Comparison of ENCODE assay signal across 8 cellular contexts in the genomic region with DNA sequence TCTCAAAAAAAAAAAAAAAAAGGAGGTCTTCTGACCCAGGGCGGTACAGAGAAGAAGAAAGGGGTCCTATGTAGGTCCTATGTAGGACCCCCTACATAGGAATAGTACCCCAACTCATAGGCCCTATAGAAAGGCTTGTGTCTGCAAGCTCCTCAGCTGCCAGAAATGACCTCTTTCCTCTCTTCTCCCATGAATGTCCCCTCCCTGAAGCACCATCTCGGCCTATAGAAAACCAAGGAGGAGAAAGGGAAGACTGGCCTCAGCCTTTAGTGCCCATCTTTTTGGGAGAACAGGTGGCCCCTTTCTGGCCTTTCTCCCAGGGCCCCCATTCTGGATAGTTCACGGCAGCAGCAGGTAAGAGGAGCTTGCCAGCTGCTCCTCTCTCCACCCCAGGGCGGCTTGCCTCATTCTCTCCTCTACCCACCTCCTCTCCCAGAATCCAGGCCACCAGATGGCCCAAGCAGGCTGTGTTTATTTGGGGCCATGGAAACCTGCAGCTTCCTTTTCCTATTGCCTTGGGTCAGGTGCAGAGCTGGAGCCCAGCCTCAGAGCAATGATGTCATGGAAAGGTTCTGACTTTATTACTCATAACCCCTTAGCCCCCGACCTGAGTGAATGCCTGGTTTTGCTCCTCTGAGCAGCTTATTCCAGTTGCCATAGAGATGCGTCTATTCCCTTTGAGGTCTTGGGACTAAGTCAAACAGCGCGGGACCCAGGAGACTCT. TPM values are rescaled to one million over a fixed set of nuclear protein-coding genes. Genes with fewer than 3 reads are reported as not detected.
DNase-seq lines count a peak whose midpoint lies in the region; ATAC-seq, FAIRE-seq and TF ChIP-seq lines count a peak whose summit lies in the region.

No MANE protein-coding gene starts in this region.

- TF ChIP-seq CTCF in astrocyte of the spinal cord (IDR thresholded peaks at IDR 0.05; ENCODE audit: low read depth, low read length) (no peak), uterus (IDR thresholded peaks at IDR 0.05) (peak in 2 of 4 experiments; percentile 21 to 24)

- H3K4me3 ChIP-seq in astrocyte of the spinal cord (ENCODE audit: low read depth, low read length), result no peak overlapping the region
- H3K4me3 ChIP-seq in uterus, result no peak overlapping the region

- intact Hi-C loops in left colon (cut with DNase I, micrococcal nuclease), result no loop called here
- intact Hi-C loops in uterus (cut with DNase I; ENCODE audit: low total_unique reads), result loop anchor here (10.0 kb wide), 1 partner anchor 46 kb away; no protein-coding TSS in a partner anchor

- ATAC-seq in left colon (peak; percentile 49), GM19467 (IDR thresholded peaks at IDR 0.05; ENCODE audit: unreplicated experiment) (no peak), GM19452 (IDR thresholded peaks at IDR 0.05; ENCODE audit: unreplicated experiment) (no peak)

- H3K36me3 ChIP-seq in uterus, result no peaks in the 10 kb centered on the region

- no peak for TF ChIP-seq POLR2A in uterus (IDR thresholded peaks at IDR 0.05)

- no peaks in the 10 kb centered on the region for H3K9me3 ChIP-seq in uterus

- in situ Hi-C loops in astrocyte of the spinal cord (cut with HindIII; ENCODE audit: low sequenced_read_pairs), result no loop called here

- no peaks in the 10 kb centered on the region for H3K27me3 ChIP-seq in uterus

- peak overlapping the region; percentile 90 to 94 for H3K27ac ChIP-seq in uterus

- FAIRE-seq in HTR-8/SVneo (lab: Jason Lieb, UNC), result no peak

- peaks cover 0 to 11% of the 10 kb centered on the region in 2 donors for H3K4me1 ChIP-seq in uterus

- DNase-seq in Daoy (ENCODE audit: low read depth) (peak; percentile 48), NCI-H2107 (lab: John Stamatoyannopoulos, UW) (peak; percentile 51), astrocyte of the spinal cord (ENCODE audit: low read depth, low spot score) (peak; percentile 35), left colon (peak; percentile 35 to 71), uterus (peak; percentile 74 to 81), HTR-8/SVneo (ENCODE audit: insufficient read length, low spot score) (no peak)

RNA-seq across cellular contexts. Expression of a gene that starts 1.6 kb away (rescaled TPM):
- total RNA-seq in Daoy (2014; rRNA removed; shearing (Covaris generic)), result 155 and 172 TPM in 2 replicates
- total RNA-seq in left colon (10 to 100 TPM; 23.6 to 30.4 TPM), uterus (10 to 100 TPM; 18.2 to 26.4 (median 20.8) TPM)

RNA-seq across cellular contexts. Expression of a gene that starts 23.4 kb away (rescaled TPM):
- 9.2 and 11.5 TPM in 2 replicates for total RNA-seq in Daoy (2014; rRNA removed; shearing (Covaris generic))
- total RNA-seq in left colon (1 to 10 TPM; 3.1 to 3.2 TPM), uterus (10 to 100 TPM in 1 of 4 donors, 1 to 10 TPM in 3; 4.7 to 25.4 (median 6.7) TPM)

RNA-seq across cellular contexts. Expression of a gene that starts 35.9 kb away (rescaled TPM):
- 453 and 707 TPM in 2 replicates for total RNA-seq in Daoy (2014; rRNA removed; shearing (Covaris generic))
- total RNA-seq in left colon (100 to 1,000 TPM; 310 to 381 TPM), uterus (100 to 1,000 TPM; 117 to 282 (median 168) TPM)

RNA-seq across cellular contexts. Expression of a gene that starts 36.2 kb away (rescaled TPM):
- total RNA-seq in Daoy (2014; rRNA removed; shearing (Covaris generic)), result 17.9 and 19.1 TPM in 2 replicates
- total RNA-seq in left colon, result 10 to 100 TPM; 16.7 to 19.7 TPM
- 10 to 100 TPM in 2 of 4 donors, 1 to 10 TPM in 2; 2.4 to 39.0 (median 15.0) TPM for total RNA-seq in uterus

RNA-seq across cellular contexts. Expression of a gene that starts 38.3 kb away (rescaled TPM):
- total RNA-seq in Daoy (2014; rRNA removed; shearing (Covaris generic)), result 0.11 and 0.45 TPM in 2 replicates
- total RNA-seq in left colon (10 to 100 TPM; 55.4 to 69.3 TPM), uterus (10 to 100 TPM in 2 of 4 donors, 1 to 10 TPM in 2; 4.4 to 46.2 (median 22.6) TPM)
